8 cellular contexts compared by ENCODE assay signal in genomic region chr1:151693057-151693651, GRCh38. TPM values are rescaled to one million over a fixed set of nuclear protein-coding genes. Genes with fewer than 3 reads are reported as not detected.
DNase-seq lines count a peak whose midpoint lies in the region; ATAC-seq and TF ChIP-seq lines count a peak whose summit lies in the region.

No MANE protein-coding gene starts in this region.

- H3K36me3 Mint-ChIP-seq in activated CD8-positive, alpha-beta memory T cell treated with anti-CD3 and anti-CD28 coated beads, Interleukin-2, amount 10 ng/mL, durations not matched to agents 7 days and 5 days, result peaks cover 13% of the 10 kb centered on the region
- H3K36me3 Mint-ChIP-seq in nephron (ENCODE audit: low read depth), result peaks cover 47% of the 10 kb centered on the region

- no peak for ATAC-seq in activated CD8-positive, alpha-beta memory T cell treated with anti-CD3 and anti-CD28 coated beads, Interleukin-2, amount 10 ng/mL, durations not matched to agents 7 days and 5 days
- ATAC-seq in HG03439 (IDR thresholded peaks at IDR 0.05; ENCODE audit: unreplicated experiment), result no peak

- H3K4me1 Mint-ChIP-seq in activated CD8-positive, alpha-beta memory T cell treated with anti-CD3 and anti-CD28 coated beads, Interleukin-2, amount 10 ng/mL, durations not matched to agents 7 days and 5 days, result no peaks in the 10 kb centered on the region
- H3K4me1 Mint-ChIP-seq in nephron, result no peaks in the 10 kb centered on the region

- H3K4me3 Mint-ChIP-seq in activated CD8-positive, alpha-beta memory T cell treated with anti-CD3 and anti-CD28 coated beads, Interleukin-2, amount 10 ng/mL, durations not matched to agents 7 days and 5 days, result no peak overlapping the region
- no peak overlapping the region for H3K4me3 Mint-ChIP-seq in nephron

- CTCF ChIA-PET in activated CD8-positive, alpha-beta memory T cell treated with anti-CD3 and anti-CD28 coated beads, Interleukin-2, amount 10 ng/mL, durations not matched to agents 7 days and 5 days (lab: Charles Lee), result interaction anchor here (0.6 to 1.8 kb wide), 8 partner anchors 9 to 622 kb away, joined by 3 to 6 read pairs (median 3); partner anchors contain the start of gene MRPL9

- no peaks in the 10 kb centered on the region for H3K9me3 Mint-ChIP-seq in activated CD8-positive, alpha-beta memory T cell treated with anti-CD3 and anti-CD28 coated beads, Interleukin-2, amount 10 ng/mL, durations not matched to agents 7 days and 5 days (ENCODE audit: low read depth)
- no peaks in the 10 kb centered on the region for H3K9me3 Mint-ChIP-seq in nephron

- peak overlapping the region; percentile 26 for H3K27ac Mint-ChIP-seq in activated CD8-positive, alpha-beta memory T cell treated with anti-CD3 and anti-CD28 coated beads, Interleukin-2, amount 10 ng/mL, durations not matched to agents 7 days and 5 days
- no peak overlapping the region for H3K27ac Mint-ChIP-seq in nephron

- peak; percentile 16 for DNase-seq in activated CD8-positive, alpha-beta memory T cell treated with anti-CD3 and anti-CD28 coated beads, Interleukin-2, amount 10 ng/mL, durations not matched to agents 7 days and 5 days
- DNase-seq in activated CD8-positive, alpha-beta memory T cell treated with anti-CD3 and anti-CD28 coated beads, Interleukin-2, amount 50 U/mL, for 48 hours, result no peak
- DNase-seq in NCI-H345 treated with DMSO at 0.1 percent for 48 hours (lab: John Stamatoyannopoulos, UW; ENCODE audit: unreplicated experiment), result peak; percentile 56
- DNase-seq in cerebellum (ENCODE audit: low spot score), result peak; percentile 69
- DNase-seq in stimulated activated CD4-positive, alpha-beta T cell treated with anti-CD3 and anti-CD28 coated beads, Interleukin-1b, Interleukin-23, amount 100 ng/mL, for 48 hours, result no peak
- DNase-seq in activated CD8-positive, alpha-beta memory T cell treated with anti-CD3 and anti-CD28 coated beads for 24 hours, result no peak

- peak; percentile 60 to 64 (median 62) for TF ChIP-seq CTCF in nephron (IDR thresholded peaks at IDR 0.05; ENCODE audit: unreplicated experiment in 3 of 3)

- no peaks in the 10 kb centered on the region for H3K27me3 Mint-ChIP-seq in activated CD8-positive, alpha-beta memory T cell treated with anti-CD3 and anti-CD28 coated beads, Interleukin-2, amount 10 ng/mL, durations not matched to agents 7 days and 5 days
- H3K27me3 Mint-ChIP-seq in nephron (ENCODE audit: low read depth), result no peaks in the 10 kb centered on the region

RNA-seq across cellular contexts. Expression of gene CELF3, which starts 23.4 kb away (rescaled TPM):
- not detected for total RNA-seq in activated CD8-positive, alpha-beta memory T cell treated with anti-CD3 and anti-CD28 coated beads, Interleukin-2, amount 10 ng/mL, durations not matched to agents 7 days and 5 days
- 29.7 TPM for total RNA-seq in cerebellum

RNA-seq across cellular contexts. Expression of gene RIIAD1, which starts 28.2 kb away (rescaled TPM):
- not detected for total RNA-seq in activated CD8-positive, alpha-beta memory T cell treated with anti-CD3 and anti-CD28 coated beads, Interleukin-2, amount 10 ng/mL, durations not matched to agents 7 days and 5 days
- total RNA-seq in cerebellum, result 1.5 TPM

Comparison
In these comparisons a context has a peak if more than half of its experiments do, and no peak if none do; other contexts are left out.
1. DNase-seq: peak in activated CD8-positive, alpha-beta memory T cell treated with anti-CD3 and anti-CD28 coated beads, Interleukin-2, amount 10 ng/mL, durations not matched to agents 7 days and 5 days (single experiment), NCI-H345 treated with DMSO at 0.1 percent for 48 hours (single experiment) and cerebellum (single experiment); none in activated CD8-positive, alpha-beta memory T cell treated with anti-CD3 and anti-CD28 coated beads, Interleukin-2, amount 50 U/mL, for 48 hours (single experiment), stimulated activated CD4-positive, alpha-beta T cell treated with anti-CD3 and anti-CD28 coated beads, Interleukin-1b, Interleukin-23, amount 100 ng/mL, for 48 hours (single experiment) and activated CD8-positive, alpha-beta memory T cell treated with anti-CD3 and anti-CD28 coated beads for 24 hours (single experiment).
2. RNA of gene CELF3, which starts 23.4 kb away (total RNA-seq): 29.7 TPM in cerebellum (single experiment); not detected in activated CD8-positive, alpha-beta memory T cell treated with anti-CD3 and anti-CD28 coated beads, Interleukin-2, amount 10 ng/mL, durations not matched to agents 7 days and 5 days; every median in the first group is over 10 times any median in the second.